15 cellular contexts compared by ENCODE assay signal in genomic region chr20:24951536-24952047, GRCh38. TPM values are rescaled to one million over a fixed set of nuclear protein-coding genes. Genes with fewer than 3 reads are reported as not detected.
A peak's percentile ranks its signal among the peaks of the same experiment; 100 is the strongest.
DNase-seq lines count a peak whose midpoint lies in the region; ATAC-seq and TF ChIP-seq lines count a peak whose summit lies in the region.
"Had no signal": no experiment of that assay in that cellular context is flagged by ENCODE, and none has a peak within 500 bp of the region (broad histone marks: within the 10 kb centered on the region; RNA-seq: fewer than 3 reads in every experiment).

No MANE protein-coding gene starts in this region.

- no peaks in the 10 kb centered on the region for H3K36me3 ChIP-seq in RWPE2 (ENCODE audit: low read depth)
- H3K36me3 ChIP-seq in sigmoid colon = peaks cover 0 to 5% (median 0%) of the 10 kb centered on the region in 4 donors
- no peaks in the 10 kb centered on the region for H3K36me3 ChIP-seq in osteoblast (ENCODE audit: insufficient read depth, low read length)
- H3K36me3 ChIP-seq: MG63 had no signal

- H3K4me1 ChIP-seq in RWPE2 (ENCODE audit: insufficient read depth, poor library complexity, severe bottlenecking) (no peaks in the 10 kb centered on the region), sigmoid colon (no peaks in the 10 kb centered on the region), osteoblast (ENCODE audit: insufficient read depth, low read length) (no peaks in the 10 kb centered on the region)
- H3K4me1 ChIP-seq: suprapubic skin had no signal

- no peaks in the 10 kb centered on the region for H3K27me3 ChIP-seq in RWPE2 (ENCODE audit: insufficient read depth, poor library complexity, severe bottlenecking)
- peaks cover 0 to 10% (median 5%) of the 10 kb centered on the region in 3 donors for H3K27me3 ChIP-seq in sigmoid colon
- H3K27me3 ChIP-seq in osteoblast (ENCODE audit: insufficient read depth, low read length) = no peaks in the 10 kb centered on the region
- H3K27me3 ChIP-seq: MG63 had no signal

- no peak overlapping the region for H3K4me3 ChIP-seq in RWPE2 (ENCODE audit: severe bottlenecking)
- H3K4me3 ChIP-seq in sigmoid colon = no peak overlapping the region
- no peak overlapping the region for H3K4me3 ChIP-seq in osteoblast (ENCODE audit: insufficient read depth, low read length)
- H3K4me3 ChIP-seq: MG63, smooth muscle cell had no signal

- no peaks in the 10 kb centered on the region for H4K20me1 ChIP-seq in osteoblast (ENCODE audit: insufficient read depth, low read length)

- WGBS in sigmoid colon, 2 donors = 62 to 64% methylated on average over 8 of the region's 8 CpGs

- intact Hi-C loops in sigmoid colon (cut with DNase I) = no loop called here

- no peak for TF ChIP-seq POLR2A in sigmoid colon (IDR thresholded peaks at IDR 0.05)

- no peak overlapping the region for H3K4me2 ChIP-seq in osteoblast (ENCODE audit: insufficient read depth, low read length)
- H3K4me2 ChIP-seq: smooth muscle cell had no signal

- TF ChIP-seq CTCF in RWPE2 (IDR thresholded peaks at IDR 0.05; ENCODE audit: poor library complexity, severe bottlenecking) (no peak), sigmoid colon (IDR thresholded peaks at IDR 0.05) (no peak), osteoblast (IDR thresholded peaks at IDR 0.05; ENCODE audit: extremely low read depth, low read depth, low read length) (no peak)

- no peaks in the 10 kb centered on the region for H3K9me3 ChIP-seq in RWPE2 (ENCODE audit: severe bottlenecking)
- peaks cover 0 to 4% (median 1%) of the 10 kb centered on the region in 4 donors for H3K9me3 ChIP-seq in sigmoid colon
- no peaks in the 10 kb centered on the region for H3K9me3 ChIP-seq in osteoblast (ENCODE audit: low read depth, low read length)
- H3K9me3 ChIP-seq: MG63, suprapubic skin had no signal

- no peak for ATAC-seq in RWPE2 (ENCODE audit: low read depth)
- ATAC-seq: PC-3 had no signal

- no peak for TF ChIP-seq EP300 in sigmoid colon (IDR thresholded peaks at IDR 0.05)

- H3K27ac ChIP-seq in RWPE2 (ENCODE audit: poor library complexity, severe bottlenecking) (no peak overlapping the region), sigmoid colon (no peak overlapping the region), osteoblast (ENCODE audit: low read depth, low read length) (no peak overlapping the region)
- H3K27ac ChIP-seq: suprapubic skin had no signal

- no peak overlapping the region for H2AFZ ChIP-seq in osteoblast (ENCODE audit: low read length)

- H3K79me2 ChIP-seq in osteoblast (ENCODE audit: insufficient read depth, low read length) = no peaks in the 10 kb centered on the region

- DNase-seq in SIG-M5 treated with dmso at 0.1 percent for 504 hours (lab: John Stamatoyannopoulos, UW; ENCODE audit: unreplicated experiment) (peak; percentile 64), SIG-M5 (lab: John Stamatoyannopoulos, UW) (no peak), RWPE2 (ENCODE audit: low spot score) (peak; percentile 26), ecto neural progenitor cell (ENCODE audit: low spot score) (peak; percentile 34), sigmoid colon (peak; percentile 42), NCI-H1694 (lab: John Stamatoyannopoulos, UW) (no peak), DMS79 (lab: John Stamatoyannopoulos, UW) (no peak), osteoblast (ENCODE audit: insufficient read length, low spot score, missing footprints) (no peak)
- DNase-seq: activated CD4-positive, alpha-beta T cell treated with anti-CD3 and anti-CD28 coated beads for 4 hours; heart right ventricle; NCI-H345; PC-3 had no signal

RNA-seq across cellular contexts. Expression of gene CST7, which starts 2.5 kb away (rescaled TPM):
- total RNA-seq in sigmoid colon (1 to 10 TPM in 1 of 4 donors, under 1 TPM in 2, not detected in 1; 0.66 to 3.5 (median 0.71) TPM), osteoblast (not detected in 2 replicates)
- 10 to 100 TPM in 1 of 3 donors, 1 to 10 TPM in 2; 3.9 to 10.4 (median 4.2) TPM for polyA plus RNA-seq in sigmoid colon
- total RNA-seq: PC-3, smooth muscle cell had no signal

RNA-seq across cellular contexts. Expression of gene APMAP, which starts 41.0 kb away (rescaled TPM):
- total RNA-seq in sigmoid colon = 10 to 100 TPM; 22.7 to 35.3 (median 28.9) TPM
- polyA plus RNA-seq in sigmoid colon = 10 to 100 TPM in 2 of 3 donors, 1 to 10 TPM in 1; 9.6 to 55.8 (median 25.2) TPM
- total RNA-seq in osteoblast = 69.2 and 70.2 TPM in 2 replicates

Comparison
In these comparisons a context has a peak if more than half of its experiments do, and no peak if none do; other contexts are left out.
1. DNase-seq: peak in SIG-M5 treated with dmso at 0.1 percent for 504 hours (single experiment), RWPE2 (single experiment), ecto neural progenitor cell (single experiment) and sigmoid colon (single experiment); none in SIG-M5 (single experiment), NCI-H1694 (single experiment), DMS79 (single experiment) and osteoblast (single experiment).